Comparison of ENCODE assay signal across 16 cellular contexts in the genomic region with DNA sequence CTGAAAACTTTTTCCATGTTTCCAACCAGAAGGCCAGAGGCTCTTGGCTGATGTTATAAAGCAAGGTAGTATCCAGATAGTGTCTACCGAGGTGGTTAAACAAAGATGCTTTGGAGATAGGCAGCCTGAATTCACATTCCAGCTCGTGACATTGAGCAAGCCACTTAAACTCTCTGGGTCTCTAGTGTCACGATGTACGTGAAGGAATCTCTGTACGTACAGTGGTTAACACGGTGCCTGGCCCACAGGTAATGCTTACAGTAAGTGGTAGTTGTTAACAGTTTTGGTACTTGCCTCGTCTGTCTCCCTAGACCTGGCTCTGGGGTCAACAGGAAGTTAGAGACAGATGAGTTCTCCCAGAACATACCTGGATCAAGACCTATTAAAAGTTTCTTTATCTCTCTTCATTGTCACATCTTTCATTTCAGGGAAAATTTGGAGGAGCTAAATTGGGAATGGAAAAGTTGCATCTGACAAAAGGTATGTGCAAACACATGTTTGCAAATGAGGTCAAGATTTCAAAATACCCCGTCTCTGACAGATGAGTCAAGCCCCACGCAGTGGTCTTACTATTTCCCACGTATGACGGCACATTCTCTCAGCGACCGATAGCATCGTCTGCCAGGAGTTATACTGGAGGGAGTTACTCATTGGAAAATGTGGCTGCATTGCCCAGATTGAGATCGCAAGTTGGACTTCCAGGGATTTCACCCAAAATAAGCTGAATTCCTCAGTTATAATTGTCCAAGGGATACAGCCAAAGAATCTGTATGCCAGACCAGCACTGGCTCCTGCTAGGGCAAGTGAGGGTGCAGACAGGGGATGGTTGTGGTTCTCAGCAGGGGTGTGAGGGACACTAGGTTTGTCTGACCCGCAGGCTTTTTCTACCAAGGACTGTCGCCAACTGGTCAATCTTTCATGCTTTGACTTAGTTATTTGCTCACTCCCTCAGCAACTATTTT. TPM values are rescaled to one million over a fixed set of nuclear protein-coding genes. Genes with fewer than 3 reads are reported as not detected.
DNase-seq lines count a peak whose midpoint lies in the region; ATAC-seq, FAIRE-seq and TF ChIP-seq lines count a peak whose summit lies in the region.
"Had no signal": no experiment of that assay in that cellular context is flagged by ENCODE, and none has a peak within 500 bp of the region (broad histone marks: within the 10 kb centered on the region; RNA-seq: fewer than 3 reads in every experiment).

No MANE protein-coding gene starts in this region.

- H4K20me1 ChIP-seq in GM12878 (ENCODE audit: control insufficient read depth, insufficient read depth) = no peaks in the 10 kb centered on the region

- TF ChIP-seq CTCF in GM12878 (IDR thresholded peaks at IDR 0.05 in 2 of 3, conservative IDR thresholded peaks at IDR 0.05 in 1 of 3; ENCODE audit: control insufficient read depth in 2 of 3, extremely low read depth in 1 of 3, insufficient read depth in 1 of 3, low read depth in 3 of 3, low read length in 3 of 3) (no peak), lower lobe of right lung (IDR thresholded peaks at IDR 0.05) (no peak), Caco-2 (IDR thresholded peaks at IDR 0.05; ENCODE audit: insufficient read depth in 1 of 2, low read depth in 1 of 2, low read length in 1 of 2, severe bottlenecking in 1 of 2, unreplicated experiment in 1 of 2) (no peak)

- CTCF ChIA-PET in GM12878 (lab: Yijun Ruan, JAX) = no interaction called here
- CTCF ChIA-PET in Caco-2 (lab: Charles Lee) = no interaction called here

- peaks cover 1% of the 10 kb centered on the region for H3K4me1 Mint-ChIP-seq in Caco-2 (ENCODE audit: low read depth, unreplicated experiment)

- 51% methylated on average over 17 of the region's 17 CpGs for WGBS in GM12878 (ENCODE audit: insufficient coverage, insufficient replicate concordance, low lambda C conversion rate, missing lambda C conversion rate)

- TF ChIP-seq EP300 in GM12878 (IDR thresholded peaks at IDR 0.05; ENCODE audit: borderline replicate concordance in 1 of 2, control insufficient read depth in 1 of 2, low read depth in 2 of 2, low read length in 2 of 2) = no peak

- peaks cover 2 to 3% of the 10 kb centered on the region in 2 experiments; a peak in 1 of 4 replicates for H3K27me3 ChIP-seq in GM12878 (replicated peaks in 1 of 2; ENCODE audit: control insufficient read depth in 2 of 2, insufficient read depth in 2 of 2, low read length in 1 of 2)
- peaks cover 4% of the 10 kb centered on the region for H3K27me3 ChIP-seq in lower lobe of right lung (ENCODE audit: low read depth)
- H3K27me3 ChIP-seq in Caco-2 (replicated peaks; ENCODE audit: control insufficient read depth, insufficient read depth, low read length) = no peaks in the 10 kb centered on the region
- H3K27me3 ChIP-seq: adrenal gland, SJSA1, suprapubic skin had no signal

- no peak overlapping the region for H3K27ac ChIP-seq in GM12878 (ENCODE audit: control insufficient read depth, insufficient read depth)
- no peak overlapping the region for H3K27ac ChIP-seq in lower lobe of right lung
- H3K27ac ChIP-seq: KMS-11, SJSA1, suprapubic skin had no signal

- H3K27me3 Mint-ChIP-seq in Caco-2 (ENCODE audit: insufficient read depth, unreplicated experiment) = peaks cover 4% of the 10 kb centered on the region

- POLR2A ChIA-PET in GM12878 (lab: Charles Lee) (interaction anchor here (0.6 kb wide), 1 partner anchor 1264 kb away, joined by 3 read pairs; no protein-coding TSS in a partner anchor), Caco-2 (lab: Charles Lee) (no interaction called here)

- no peak overlapping the region for H3K4me2 ChIP-seq in GM12878 (ENCODE audit: control insufficient read depth, insufficient read depth)
- H3K4me2 ChIP-seq: KMS-11 had no signal

- intact Hi-C loops in left cardiac atrium (cut with DNase I) (no loop called here), Right ventricle myocardium superior (cut with DNase I) (no loop called here), GM12878 (cut with micrococcal nuclease; ENCODE audit: unreplicated experiment) (no loop called here), lower lobe of right lung (cut with DNase I) (no loop called here), Caco-2 (cut with micrococcal nuclease; ENCODE audit: unreplicated experiment) (no loop called here)

- ATAC-seq in left cardiac atrium (peak; percentile 85 to 97), Right ventricle myocardium superior (ENCODE audit: poor library complexity) (no peak), GM12878 (no peak), lower lobe of right lung (peak; percentile 30 to 52)

- H3K79me2 ChIP-seq in GM12878 (ENCODE audit: control insufficient read depth, insufficient read depth, low read length) = no peaks in the 10 kb centered on the region

- no TSS peak for BruUV-seq in GM12878 (replicated peaks; lab: Mats Ljungman, UMichigan)
- no TSS peak for BruUV-seq in Caco-2 (replicated peaks; lab: Mats Ljungman, UMichigan)

- no peaks in the 10 kb centered on the region for H3K9me3 Mint-ChIP-seq in Caco-2 (ENCODE audit: unreplicated experiment)

- in situ Hi-C loops in GM12878 (cut with MboI) = no loop called here

- no peak overlapping the region for H2AFZ ChIP-seq in GM12878 (ENCODE audit: control insufficient read depth, low read depth, low read length)

- no peak for FAIRE-seq in GM12878 (lab: Jason Lieb, UNC)
- FAIRE-seq: endometrium had no signal

- H3K9ac ChIP-seq in GM12878 (ENCODE audit: control insufficient read depth, insufficient read depth, low read length) = no peak overlapping the region
- H3K9ac ChIP-seq: KMS-11 had no signal

- no peaks in the 10 kb centered on the region for H3K9me3 ChIP-seq in GM12878 (replicated peaks; ENCODE audit: control insufficient read depth, insufficient read depth, low read length)
- H3K9me3 ChIP-seq in lower lobe of right lung = no peaks in the 10 kb centered on the region
- no peaks in the 10 kb centered on the region for H3K9me3 ChIP-seq in Caco-2
- H3K9me3 ChIP-seq: adrenal gland, SJSA1, suprapubic skin had no signal

- TF ChIP-seq RAD21 in GM12878 (IDR thresholded peaks at IDR 0.05; ENCODE audit: insufficient read depth, low read depth, low read length) = no peak

- H3K27ac Mint-ChIP-seq in Caco-2 (ENCODE audit: unreplicated experiment) = no peak overlapping the region

- TF ChIP-seq POLR2A in GM12878 (IDR thresholded peaks at IDR 0.05; ENCODE audit: low read depth, low read length) = no peak

- RAD21 ChIA-PET in GM12878 (lab: Charles Lee; ENCODE audit: unreplicated experiment) = no interaction called here

- SMC1A ChIA-PET in GM12878 (lab: Charles Lee; ENCODE audit: uncharacterized antibody, unreplicated experiment) = interaction anchor here (1.0 kb wide), 1 partner anchor 8 kb away, joined by 4 read pairs; no protein-coding TSS in a partner anchor

- H3K4me3 ChIP-seq in GM12878 = no peak overlapping the region
- no peak overlapping the region for H3K4me3 ChIP-seq in lower lobe of right lung
- H3K4me3 ChIP-seq in Caco-2 (ENCODE audit: low read depth, low read length) = no peak overlapping the region
- H3K4me3 ChIP-seq: adrenal gland, SJSA1, suprapubic skin had no signal

- H3K4me3 Mint-ChIP-seq in Caco-2 (ENCODE audit: unreplicated experiment) = no peak overlapping the region

- no peaks in the 10 kb centered on the region for H3K4me1 ChIP-seq in GM12878 (ENCODE audit: control insufficient read depth, insufficient read depth, low read length)
- no peaks in the 10 kb centered on the region for H3K4me1 ChIP-seq in lower lobe of right lung
- H3K4me1 ChIP-seq in Caco-2 = no peaks in the 10 kb centered on the region
- H3K4me1 ChIP-seq: adrenal gland, suprapubic skin had no signal

- H3K36me3 ChIP-seq in GM12878 (ENCODE audit: control insufficient read depth in 2 of 2, insufficient read depth in 2 of 2, low read length in 1 of 2) = no peaks in the 10 kb centered on the region
- no peaks in the 10 kb centered on the region for H3K36me3 ChIP-seq in lower lobe of right lung
- H3K36me3 ChIP-seq in Caco-2 (ENCODE audit: control insufficient read depth, insufficient read depth, low read length) = no peaks in the 10 kb centered on the region
- H3K36me3 ChIP-seq: adrenal gland, SJSA1, suprapubic skin had no signal

- peak; percentile 66 for DNase-seq in left cardiac atrium
- no peak for DNase-seq in Right ventricle myocardium superior
- no peak for DNase-seq in GM12878 (ENCODE audit: low read depth, low spot score)
- no peak for DNase-seq in lower lobe of right lung
- DNase-seq in Caco-2 = no peak
- no peak for DNase-seq in MV-4-11 (lab: John Stamatoyannopoulos, UW)
- DNase-seq in middle frontal gyrus (ENCODE audit: extremely low spot score, low spot score) = no peak
- no peak for DNase-seq in activated CD8-positive, alpha-beta memory T cell treated with anti-CD3 and anti-CD28 coated beads, Interleukin-2, amount 50 U/mL, for 48 hours
- DNase-seq: AML-193; NCI-H1930; NK-92 treated with Interleukin-12 subunit alpha and Interleukin-12 subunit beta, amount 100 ng/mL, for 24 hours had no signal

- H3K36me3 Mint-ChIP-seq in Caco-2 (ENCODE audit: insufficient read depth, unreplicated experiment) = peaks cover 4% of the 10 kb centered on the region

RNA-seq across cellular contexts. Expression of a gene that starts 18.9 kb away (rescaled TPM):
- total RNA-seq in left cardiac atrium = 10 to 100 TPM; 49.9 to 52.9 TPM
- 31.5 TPM for total RNA-seq in Right ventricle myocardium superior
- total RNA-seq in GM12878 (2013; cell fraction: nucleolus; rRNA removed) = 7.7 and 9.9 TPM in 2 replicates
- 0.73 and 1.3 TPM in 2 replicates for total RNA-seq in GM12878 (2014; rRNA removed)
- total RNA-seq in GM12878 (2014; rRNA removed; fragmentation: Illumina TruSeq; extraction: Trizol) = 0.51 and 0.63 TPM in 2 replicates
- total RNA-seq in GM12878 (2021) = 1.3 and 2.6 TPM in 2 replicates
- 6.7 TPM for polyA plus RNA-seq in GM12878 (2011; ENCODE audit: low read depth)
- 4.1 and 4.7 TPM in 2 replicates for polyA plus RNA-seq in GM12878 (2011; rRNA removed)
- polyA plus RNA-seq in GM12878 (2011; cell fraction: cytosol; rRNA removed) = 4.0 and 4.8 TPM in 2 replicates
- 5.7 and 6.5 TPM in 2 replicates for polyA plus RNA-seq in GM12878 (2011; cell fraction: nucleus; rRNA removed)
- polyA plus RNA-seq in GM12878 (2012) = 8.2 and 8.4 TPM in 2 replicates
- 0.78 and 1.3 TPM in 2 replicates for polyA plus RNA-seq in GM12878 (2014; fragmentation: Illumina TruSeq; extraction: Trizol)
- polyA plus RNA-seq in GM12878 (2014; fragmentation: Nextera tagmentation; extraction: Ambion mirVana) = under 1 TPM; 0.33 to 0.55 TPM
- 0.73 and 1.6 TPM in 2 replicates for polyA plus RNA-seq in GM12878 (2014; rRNA removed)
- polyA plus RNA-seq in GM12878 (2016; fragmentation: Nextera tagmentation; extraction: Ambion mirVana) = 1 to 10 TPM; 2.7 to 7.1 TPM
- polyA minus RNA-seq in GM12878 (2011; rRNA and poly(A)+ RNA removed) = 7.4 and 10.4 TPM in 2 replicates
- polyA minus RNA-seq in GM12878 (2011; cell fraction: cytosol; rRNA and poly(A)+ RNA removed) = 4.7 and 4.8 TPM in 2 replicates
- 4.2 and 10.5 TPM in 2 replicates for polyA minus RNA-seq in GM12878 (2011; cell fraction: nucleus; rRNA and poly(A)+ RNA removed)
- total RNA-seq in lower lobe of right lung = 83.3 TPM
- total RNA-seq in Caco-2 (2022) = 64.3 and 74.0 TPM in 2 replicates

Comparison
In these comparisons a context has a peak if more than half of its experiments do, and no peak if none do; other contexts are left out.
1. ATAC-seq: peak in left cardiac atrium (2 of 2) and lower lobe of right lung (2 of 2); none in Right ventricle myocardium superior (single experiment) and GM12878 (single experiment).